Comparison of ENCODE assay signal across 28 cellular contexts in the genomic region with DNA sequence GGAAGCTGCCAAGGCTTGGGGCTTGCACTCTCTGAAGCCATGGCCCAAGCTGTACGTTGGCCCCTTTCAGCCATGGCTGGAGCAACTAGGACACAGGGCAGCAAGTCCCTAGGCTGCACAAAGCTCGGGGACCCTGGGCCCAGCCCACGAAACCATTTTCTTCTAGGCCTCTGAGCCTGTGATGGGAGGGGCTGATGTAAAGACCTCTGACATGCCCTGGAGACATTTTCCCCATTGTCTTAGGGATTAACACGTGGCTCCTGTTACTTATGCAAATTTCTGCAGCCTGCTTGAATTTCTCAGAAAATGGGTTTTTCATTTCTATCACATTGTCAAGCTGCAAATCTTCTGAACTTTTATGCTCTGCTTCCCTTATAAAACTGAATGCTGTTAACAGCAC.
DNase-seq lines count a peak whose midpoint lies in the region.
"Had no signal": no experiment of that assay in that cellular context is flagged by ENCODE, and none has a peak within 500 bp of the region (broad histone marks: within the 10 kb centered on the region; RNA-seq: fewer than 3 reads in every experiment).

No MANE protein-coding gene starts in this region.

- no peak overlapping the region for H2BK5ac ChIP-seq in mesendoderm (ENCODE audit: low read length)

- no peak overlapping the region for H3K18ac ChIP-seq in mesendoderm (ENCODE audit: low read length)

- no peaks in the 10 kb centered on the region for H3K27me3 ChIP-seq in HAP-1 (ENCODE audit: low read depth)
- no peaks in the 10 kb centered on the region for H3K27me3 ChIP-seq in mesendoderm (ENCODE audit: insufficient read depth, low read length, poor library complexity)
- H3K27me3 ChIP-seq: BE2C; BLaER1; BLaER1 treated with 17β-estradiol and CSF1 and Interleukin-3, amounts not matched to agents 10 nM and 100 nM had no signal

- no peak overlapping the region for H3K9ac ChIP-seq in mesendoderm (ENCODE audit: low read length)
- H3K9ac ChIP-seq: BLaER1; BLaER1 treated with 17β-estradiol and CSF1 and Interleukin-3, amounts not matched to agents 10 nM and 100 nM had no signal

- no peaks in the 10 kb centered on the region for H3K9me3 ChIP-seq in HAP-1
- H3K9me3 ChIP-seq: A549, BE2C had no signal

- H2BK15ac ChIP-seq in mesendoderm (replicated peaks; ENCODE audit: low read depth): no peak overlapping the region

- H3K4me1 ChIP-seq in HAP-1: peaks cover 2% of the 10 kb centered on the region; the same call in 1 of the 2 replicates
- no peaks in the 10 kb centered on the region for H3K4me1 ChIP-seq in mesendoderm (ENCODE audit: control insufficient read depth, low read depth, low read length)
- H3K4me1 ChIP-seq: A549; BE2C; BLaER1; BLaER1 treated with 17β-estradiol and CSF1 and Interleukin-3, amounts not matched to agents 10 nM and 100 nM; Caco-2 had no signal

- H3K79me2 ChIP-seq in mesendoderm (ENCODE audit: control insufficient read depth, insufficient read depth, low read length): no peaks in the 10 kb centered on the region

- no peak overlapping the region for H4K5ac ChIP-seq in mesendoderm (ENCODE audit: low read length)

- H3K23ac ChIP-seq in mesendoderm (ENCODE audit: low read length): no peak overlapping the region

- H3K79me1 ChIP-seq in mesendoderm (ENCODE audit: low read length): no peaks in the 10 kb centered on the region

- no peak overlapping the region for H3K4ac ChIP-seq in mesendoderm (ENCODE audit: low read depth, low read length)

- in situ Hi-C loops in HAP-1 (cut with MboI; ENCODE audit: low sequenced_read_pairs): no loop called here

- H3K27ac ChIP-seq in mesendoderm (ENCODE audit: low read depth, low read length): no peak overlapping the region
- H3K27ac ChIP-seq: 22Rv1; A549; BLaER1; BLaER1 treated with 17β-estradiol and CSF1 and Interleukin-3, amounts not matched to agents 10 nM and 100 nM; C4-2B had no signal

- WGBS in mesendoderm (ENCODE audit: extremely low coverage, insufficient coverage, low lambda C conversion rate): no CpG with 5 or more reads among the region's 4 CpGs

- DNase-seq in HAP-1 (ENCODE audit: low spot score in 2 of 2) (peak; percentile 34 to 57), mesendoderm (peak; percentile 52), DMS53 (lab: John Stamatoyannopoulos, UW) (no peak)
- no peak for DNase-seq in activated CD4-positive, alpha-beta T cell treated with anti-CD3 and anti-CD28 coated beads, Interleukin-2, amount 50 U/mL, for 1 hour
- DNase-seq: 8988T; ACHN; AML-193; BE2C; C1 segment of cervical spinal cord; Caco-2; Calu3; CD4-positive, alpha-beta memory T cell; CD4-positive, alpha-beta T cell; CD4-positive, CD25-positive, alpha-beta regulatory T cell; CD8-positive, alpha-beta memory T cell; CD8-positive, alpha-beta T cell; COR-L47; DMS 273 treated with DMSO at 0.1 percent for 48 hours; DMS153; DMS79; DMS79 treated with DMSO at 0.1 percent for 48 hours; DND-41; EL had no signal

- H3K56ac ChIP-seq in mesendoderm (ENCODE audit: low read length): no peak overlapping the region

- H3K4me2 ChIP-seq in mesendoderm (ENCODE audit: low read length): no peak overlapping the region
- H3K4me2 ChIP-seq: A549; BLaER1; BLaER1 treated with 17β-estradiol and CSF1 and Interleukin-3, amounts not matched to agents 10 nM and 100 nM had no signal

- H3K36me3 ChIP-seq in HAP-1 (replicated peaks) (no peaks in the 10 kb centered on the region), mesendoderm (ENCODE audit: control insufficient read depth, insufficient read depth, low read length) (no peaks in the 10 kb centered on the region)
- H3K36me3 ChIP-seq: BE2C; BLaER1; BLaER1 treated with 17β-estradiol and CSF1 and Interleukin-3, amounts not matched to agents 10 nM and 100 nM had no signal

- H3K4me3 ChIP-seq in HAP-1: no peak overlapping the region
- no peak overlapping the region for H3K4me3 ChIP-seq in mesendoderm (ENCODE audit: low read length)
- H3K4me3 ChIP-seq: A549; BLaER1; BLaER1 treated with 17β-estradiol and CSF1 and Interleukin-3, amounts not matched to agents 10 nM and 100 nM had no signal

- H2BK120ac ChIP-seq in mesendoderm (ENCODE audit: low read depth, low read length): no peak overlapping the region

- no peak overlapping the region for H4K8ac ChIP-seq in mesendoderm (ENCODE audit: low read depth, low read length)

- no peak overlapping the region for H2AK5ac ChIP-seq in mesendoderm (ENCODE audit: low read length)

Comparison
In these comparisons a context has a peak if more than half of its experiments do, and no peak if none do; other contexts are left out.
1. DNase-seq: peak in HAP-1 (2 of 2) and mesendoderm (single experiment); none in DMS53 (single experiment) and activated CD4-positive, alpha-beta T cell treated with anti-CD3 and anti-CD28 coated beads, Interleukin-2, amount 50 U/mL, for 1 hour (single experiment).